ENCODE assay signal across 1 cellular context in the genomic region with DNA sequence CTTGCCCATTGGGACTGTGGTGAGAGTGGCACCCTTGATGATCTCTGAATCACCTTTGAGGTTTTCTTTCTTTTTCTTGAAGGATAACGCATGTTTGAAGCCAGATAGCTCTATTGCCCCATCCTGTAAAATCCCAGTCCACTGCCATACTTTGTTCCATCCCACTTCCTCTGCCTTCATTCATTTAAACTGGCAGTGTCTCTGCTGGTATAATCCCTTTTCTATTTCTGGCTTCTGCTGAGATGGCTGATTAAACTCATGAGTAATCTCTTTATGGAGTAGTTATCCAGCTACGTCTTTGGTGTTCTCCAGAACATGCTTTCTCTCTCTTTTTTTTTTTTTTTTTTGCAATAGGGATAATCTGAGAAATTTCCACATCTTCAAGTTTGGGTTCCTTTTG.
TF ChIP-seq lines count a peak whose summit lies in the region.

No MANE protein-coding gene starts in this region.

TF ChIP-seq in GM23338, 12 proteins besides CTCF, POLR2A, EP300 and RAD21 (continued from another document):
- TF ChIP-seq, protein P1, sequence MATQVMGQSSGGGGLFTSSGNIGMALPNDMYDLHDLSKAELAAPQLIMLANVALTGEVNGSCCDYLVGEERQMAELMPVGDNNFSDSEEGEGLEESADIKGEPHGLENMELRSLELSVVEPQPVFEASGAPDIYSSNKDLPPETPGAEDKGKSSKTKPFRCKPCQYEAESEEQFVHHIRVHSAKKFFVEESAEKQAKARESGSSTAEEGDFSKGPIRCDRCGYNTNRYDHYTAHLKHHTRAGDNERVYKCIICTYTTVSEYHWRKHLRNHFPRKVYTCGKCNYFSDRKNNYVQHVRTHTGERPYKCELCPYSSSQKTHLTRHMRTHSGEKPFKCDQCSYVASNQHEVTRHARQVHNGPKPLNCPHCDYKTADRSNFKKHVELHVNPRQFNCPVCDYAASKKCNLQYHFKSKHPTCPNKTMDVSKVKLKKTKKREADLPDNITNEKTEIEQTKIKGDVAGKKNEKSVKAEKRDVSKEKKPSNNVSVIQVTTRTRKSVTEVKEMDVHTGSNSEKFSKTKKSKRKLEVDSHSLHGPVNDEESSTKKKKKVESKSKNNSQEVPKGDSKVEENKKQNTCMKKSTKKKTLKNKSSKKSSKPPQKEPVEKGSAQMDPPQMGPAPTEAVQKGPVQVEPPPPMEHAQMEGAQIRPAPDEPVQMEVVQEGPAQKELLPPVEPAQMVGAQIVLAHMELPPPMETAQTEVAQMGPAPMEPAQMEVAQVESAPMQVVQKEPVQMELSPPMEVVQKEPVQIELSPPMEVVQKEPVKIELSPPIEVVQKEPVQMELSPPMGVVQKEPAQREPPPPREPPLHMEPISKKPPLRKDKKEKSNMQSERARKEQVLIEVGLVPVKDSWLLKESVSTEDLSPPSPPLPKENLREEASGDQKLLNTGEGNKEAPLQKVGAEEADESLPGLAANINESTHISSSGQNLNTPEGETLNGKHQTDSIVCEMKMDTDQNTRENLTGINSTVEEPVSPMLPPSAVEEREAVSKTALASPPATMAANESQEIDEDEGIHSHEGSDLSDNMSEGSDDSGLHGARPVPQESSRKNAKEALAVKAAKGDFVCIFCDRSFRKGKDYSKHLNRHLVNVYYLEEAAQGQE (IDR thresholded peaks at IDR 0.05; ENCODE audit: unreplicated experiment), result no peak
- TF ChIP-seq STAT1 (IDR thresholded peaks at IDR 0.05; ENCODE audit: unreplicated experiment), result no peak
- no peak for TF ChIP-seq NANOG (IDR thresholded peaks at IDR 0.05; ENCODE audit: borderline replicate concordance)
- TF ChIP-seq CREB1 (CRISPR knock-in tag; IDR thresholded peaks at IDR 0.05; ENCODE audit: low read depth), result no peak
- TF ChIP-seq EZH2 (IDR thresholded peaks at IDR 0.05; ENCODE audit: low read depth, unreplicated experiment), result no peak
- TF ChIP-seq EZH2phosphoT487 (IDR thresholded peaks at IDR 0.05; ENCODE audit: unreplicated experiment), result no peak
